ENCODE assay signal across 17 cellular contexts in the genomic region with DNA sequence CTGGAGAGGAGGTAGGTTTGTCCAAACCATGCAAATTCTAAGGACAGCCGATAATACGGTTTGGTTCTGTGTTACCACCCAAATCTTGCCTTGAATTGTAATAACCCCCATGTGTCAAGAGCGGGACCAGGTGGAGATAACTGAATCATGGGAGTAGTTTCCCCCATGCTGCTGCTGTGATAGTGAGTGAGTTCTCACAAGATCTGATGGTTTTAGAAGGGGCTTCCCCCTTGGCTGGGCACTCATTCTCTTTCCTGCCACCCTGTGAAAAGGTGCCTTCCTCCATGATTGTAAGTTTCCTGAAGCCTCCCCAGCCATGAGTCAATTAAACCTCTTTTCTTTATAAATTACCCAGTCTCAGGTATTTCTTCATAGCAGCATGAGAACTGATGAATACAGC.
A peak's percentile ranks its signal among the peaks of the same experiment; 100 is the strongest.
DNase-seq lines count a peak whose midpoint lies in the region; ATAC-seq lines count a peak whose summit lies in the region.
"Had no signal": no experiment of that assay in that cellular context is flagged by ENCODE, and none has a peak within 500 bp of the region (broad histone marks: within the 10 kb centered on the region; RNA-seq: fewer than 3 reads in every experiment).

No MANE protein-coding gene starts in this region.

- no peaks in the 10 kb centered on the region for H3K27me3 Mint-ChIP-seq in activated CD4-positive, alpha-beta T cell treated with anti-CD3 and anti-CD28 coated beads for 36 hours
- H3K27me3 Mint-ChIP-seq in activated T-cell treated with anti-CD3 and anti-CD28 coated beads, Interleukin-2, amount 50 U/mL, for 4 hours (ENCODE audit: low read depth): no peaks in the 10 kb centered on the region
- H3K27me3 Mint-ChIP-seq in stimulated activated naive CD8-positive, alpha-beta T cell treated with anti-CD3 and anti-CD28 coated beads, Interleukin-15, amount 100 ng/mL, for 72 hours: no peaks in the 10 kb centered on the region
- H3K27me3 Mint-ChIP-seq: CD4-positive, alpha-beta memory T cell had no signal

- CTCF ChIA-PET in activated CD4-positive, alpha-beta T cell treated with anti-CD3 and anti-CD28 coated beads for 36 hours (lab: Charles Lee): no interaction called here

- no peak overlapping the region for H3K27ac Mint-ChIP-seq in activated CD4-positive, alpha-beta T cell treated with anti-CD3 and anti-CD28 coated beads for 36 hours
- H3K27ac Mint-ChIP-seq in stimulated activated naive CD8-positive, alpha-beta T cell treated with anti-CD3 and anti-CD28 coated beads, Interleukin-15, amount 100 ng/mL, for 72 hours: no peak overlapping the region
- H3K27ac Mint-ChIP-seq: CD4-positive, alpha-beta memory T cell; HFFc6 had no signal

- intact Hi-C loops in activated CD4-positive, alpha-beta T cell treated with anti-CD3 and anti-CD28 coated beads for 36 hours (cut with DNase I, micrococcal nuclease): no loop called here

- peaks cover 5% of the 10 kb centered on the region for H3K9me3 Mint-ChIP-seq in activated CD4-positive, alpha-beta T cell treated with anti-CD3 and anti-CD28 coated beads for 36 hours (ENCODE audit: low read depth)
- H3K9me3 Mint-ChIP-seq in activated T-cell treated with anti-CD3 and anti-CD28 coated beads, Interleukin-2, amount 50 U/mL, for 4 hours: peaks cover 9% of the 10 kb centered on the region
- H3K9me3 Mint-ChIP-seq in stimulated activated naive CD8-positive, alpha-beta T cell treated with anti-CD3 and anti-CD28 coated beads, Interleukin-15, amount 100 ng/mL, for 72 hours: peaks cover 0 to 11% of the 10 kb centered on the region in 2 donors
- H3K9me3 Mint-ChIP-seq: HFFc6 had no signal

- H3K4me3 Mint-ChIP-seq in activated CD4-positive, alpha-beta T cell treated with anti-CD3 and anti-CD28 coated beads for 36 hours: no peak overlapping the region
- H3K4me3 Mint-ChIP-seq in activated T-cell treated with anti-CD3 and anti-CD28 coated beads, Interleukin-2, amount 50 U/mL, for 4 hours: no peak overlapping the region
- H3K4me3 Mint-ChIP-seq in stimulated activated naive CD8-positive, alpha-beta T cell treated with anti-CD3 and anti-CD28 coated beads, Interleukin-15, amount 100 ng/mL, for 72 hours: no peak overlapping the region
- H3K4me3 Mint-ChIP-seq: CD4-positive, alpha-beta memory T cell; HFFc6 had no signal

- peak; percentile 47 for ATAC-seq in activated CD4-positive, alpha-beta T cell treated with anti-CD3 and anti-CD28 coated beads for 36 hours
- ATAC-seq in activated T-cell treated with anti-CD3 and anti-CD28 coated beads, Interleukin-2, amount 50 U/mL, for 4 hours: peak; percentile 27 to 35
- ATAC-seq in stimulated activated naive CD8-positive, alpha-beta T cell treated with anti-CD3 and anti-CD28 coated beads, Interleukin-15, Interleukin-2, amounts not matched to agents 100 U/mL and 50 U/mL, for 24 hours: peak; percentile 63
- no peak for ATAC-seq in stimulated activated naive CD8-positive, alpha-beta T cell treated with anti-CD3 and anti-CD28 coated beads, Interleukin-15, amount 100 ng/mL, for 72 hours
- ATAC-seq: A549, HCT116 had no signal

- POLR2A ChIA-PET in activated CD4-positive, alpha-beta T cell treated with anti-CD3 and anti-CD28 coated beads for 36 hours (lab: Charles Lee): no interaction called here

- in situ Hi-C loops in G401 (cut with HindIII; ENCODE audit: low sequenced_read_pairs): no loop called here

- H3K36me3 Mint-ChIP-seq in activated CD4-positive, alpha-beta T cell treated with anti-CD3 and anti-CD28 coated beads for 36 hours (ENCODE audit: low read depth): peaks cover 63% of the 10 kb centered on the region
- peaks cover 55% of the 10 kb centered on the region for H3K36me3 Mint-ChIP-seq in activated T-cell treated with anti-CD3 and anti-CD28 coated beads, Interleukin-2, amount 50 U/mL, for 4 hours (ENCODE audit: insufficient read depth)

- H3K4me1 Mint-ChIP-seq in activated CD4-positive, alpha-beta T cell treated with anti-CD3 and anti-CD28 coated beads for 36 hours: peaks cover 6% of the 10 kb centered on the region
- no peaks in the 10 kb centered on the region for H3K4me1 Mint-ChIP-seq in activated T-cell treated with anti-CD3 and anti-CD28 coated beads, Interleukin-2, amount 50 U/mL, for 4 hours (ENCODE audit: low read depth)
- peaks cover 11% of the 10 kb centered on the region for H3K4me1 Mint-ChIP-seq in stimulated activated naive CD8-positive, alpha-beta T cell treated with anti-CD3 and anti-CD28 coated beads, Interleukin-15, amount 100 ng/mL, for 72 hours
- H3K4me1 Mint-ChIP-seq: CD4-positive, alpha-beta memory T cell had no signal

- peak; percentile 13 for DNase-seq in activated CD4-positive, alpha-beta T cell treated with anti-CD3 and anti-CD28 coated beads for 36 hours
- no peak for DNase-seq in activated CD4-positive, alpha-beta T cell treated with anti-CD3 and anti-CD28 coated beads for 1 hour
- DNase-seq in activated T-cell treated with anti-CD3 and anti-CD28 coated beads, Interleukin-2, amount 50 U/mL, for 4 hours: no peak
- DNase-seq in activated T-cell treated with anti-CD3 and anti-CD28 coated beads for 4 hours: no peak
- no peak for DNase-seq in stimulated activated naive CD8-positive, alpha-beta T cell treated with anti-CD3 and anti-CD28 coated beads, Interleukin-15, Interleukin-2, amounts not matched to agents 100 U/mL and 50 U/mL, for 24 hours
- DNase-seq in stimulated activated naive CD8-positive, alpha-beta T cell treated with anti-CD3 and anti-CD28 coated beads, Interleukin-15, amount 100 ng/mL, for 72 hours: no peak
- no peak for DNase-seq in G401 (ENCODE audit: low spot score)
- DNase-seq: AML-193; CD4-positive, alpha-beta memory T cell; DMS153; DMS79; GF-D8; GOT3; H7; HFFc6 had no signal
